Comparison of ENCODE assay signal across 8 cellular contexts in the genomic region with DNA sequence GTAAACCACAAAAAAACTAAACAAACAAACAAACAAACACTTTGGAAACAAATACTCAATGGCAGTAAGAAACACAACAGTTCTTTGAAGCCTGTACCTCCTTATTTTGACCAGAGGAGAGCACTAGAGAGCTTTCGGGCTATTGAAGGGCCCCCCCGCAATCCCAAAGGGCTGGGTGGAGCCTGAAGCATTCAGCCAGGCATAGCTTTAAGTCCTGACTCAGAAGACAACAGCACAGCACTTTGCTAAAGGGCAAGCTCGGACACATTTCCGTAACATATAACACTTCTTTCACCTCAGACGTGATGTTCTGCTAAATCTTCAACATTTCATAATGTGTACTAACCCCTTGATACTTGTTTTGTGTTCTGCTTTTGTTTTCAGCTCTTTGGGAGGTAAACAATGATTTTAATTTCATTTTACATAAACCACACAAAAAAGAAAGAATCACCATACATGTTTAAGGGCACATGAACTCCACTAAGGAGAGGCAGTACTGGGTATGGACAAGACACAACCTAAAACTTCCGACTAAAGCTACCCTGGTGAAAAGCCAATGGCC. TPM values are rescaled to one million over a fixed set of nuclear protein-coding genes. Genes with fewer than 3 reads are reported as not detected.
DNase-seq lines count a peak whose midpoint lies in the region; FAIRE-seq and TF ChIP-seq lines count a peak whose summit lies in the region.

No MANE protein-coding gene starts in this region.

- DNase-seq in GM12865 (ENCODE audit: low read depth) (peak; percentile 92), HEK293T (ENCODE audit: extremely low spot score) (peak; percentile 92), M059J (ENCODE audit: low read depth) (peak; percentile 89), RKO (ENCODE audit: low spot score) (peak; percentile 94), choroid plexus epithelial cell (ENCODE audit: low read depth) (peak; percentile 96), kidney glomerular epithelial cell (lab: John Stamatoyannopoulos, UW) (peak; percentile 83)
- peak; percentile 43 for DNase-seq in stimulated activated CD4-positive, alpha-beta T cell treated with anti-CD3 and anti-CD28 coated beads, Interleukin-1b, Interleukin-23, amount 100 ng/mL, for 48 hours

- POLR2A ChIA-PET in HEK293T (lab: Yijun Ruan, JAX), result interaction anchor here (0.7 to 1.0 kb wide), 2 partner anchors 73 to 273 kb away, joined by 3 to 6 read pairs; no protein-coding TSS in a partner anchor

- CTCF ChIA-PET in HEK293T (lab: Yijun Ruan, JAX), result interaction anchor here (0.6 to 1.3 kb wide), 13 partner anchors 8 to 1444 kb away, joined by 3 to 11 read pairs (median 3); no protein-coding TSS in a partner anchor

- H3K4me3 ChIP-seq in GM12865 (ENCODE audit: low read depth, low read length) (peak overlapping the region; percentile 51), choroid plexus epithelial cell (ENCODE audit: low read depth, low read length) (peak overlapping the region; percentile 27)

- peak; percentile 92 for TF ChIP-seq CTCF in GM12865 (IDR thresholded peaks at IDR 0.05; ENCODE audit: insufficient read depth, low read depth, low read length, missing control alignments)
- peak; percentile 93 for TF ChIP-seq CTCF in choroid plexus epithelial cell (conservative IDR thresholded peaks at IDR 0.05; ENCODE audit: low read depth, low read length)

- peak; percentile 94 for FAIRE-seq in A204.1 (lab: Jason Lieb, UNC)

TF ChIP-seq in HEK293T, 16 proteins besides CTCF, POLR2A, EP300 and RAD21:
- TF ChIP-seq HDGF (IDR thresholded peaks at IDR 0.05; ENCODE audit: borderline replicate concordance) (no peak), FOXM1 (IDR thresholded peaks at IDR 0.05; ENCODE audit: borderline replicate concordance) (peak; percentile 41; the same call in 1 of the 2 replicates), LEF1 (IDR thresholded peaks at IDR 0.05; ENCODE audit: borderline replicate concordance) (no peak), TARDBP (IDR thresholded peaks at IDR 0.05) (no peak), SP1 (IDR thresholded peaks at IDR 0.05) (no peak)
TF ChIP-seq in HEK293T: peak in this region for 1.

RNA-seq across cellular contexts. Expression of gene SHCBP1L, which starts 9.7 kb away (rescaled TPM):
- not detected in 2 replicates for total RNA-seq in M059J (2014; rRNA removed; shearing (Covaris generic))

Comparison
In these comparisons a context has a peak if more than half of its experiments do, and no peak if none do; other contexts are left out.
1. Peak in every context shown above with its lines: DNase-seq and H3K4me3 ChIP-seq.
2. DNase-seq: peak in every context shown above with its lines; median percentile 96 in choroid plexus epithelial cell; 94 in RKO; 92 in GM12865; 92 in HEK293T; 89 in M059J; 83 in kidney glomerular epithelial cell; 43 in stimulated activated CD4-positive, alpha-beta T cell treated with anti-CD3 and anti-CD28 coated beads, Interleukin-1b, Interleukin-23, amount 100 ng/mL, for 48 hours.